In the genomic region with DNA sequence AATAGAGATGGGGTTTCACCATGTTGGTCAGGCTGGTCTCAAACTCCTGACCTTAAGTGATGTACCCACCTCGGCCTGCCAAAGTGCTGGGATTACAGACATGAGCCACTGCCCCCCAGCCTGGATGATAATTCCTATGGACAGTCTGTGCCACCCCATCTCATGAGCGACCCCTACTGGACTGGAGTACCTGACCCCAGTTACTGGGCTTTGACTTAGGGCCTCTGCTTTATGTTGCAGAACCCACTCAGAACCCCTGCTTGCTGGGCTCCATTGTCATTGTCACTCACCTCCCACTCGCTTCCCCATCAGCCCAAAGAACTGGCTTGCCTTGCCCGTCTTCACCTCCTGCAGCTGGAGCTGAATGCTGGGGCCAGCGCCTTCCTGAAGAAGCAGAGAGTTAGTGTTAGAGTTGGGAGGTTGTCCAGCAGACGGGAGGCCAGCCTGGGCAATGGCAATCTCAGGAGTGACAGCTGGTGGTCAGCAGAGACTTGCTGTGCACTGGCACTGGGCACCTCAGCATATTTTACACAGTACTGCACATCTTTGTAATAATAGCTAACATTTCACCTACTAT, we compare ENCODE assay signal across 10 cellular contexts. TPM values are rescaled to one million over a fixed set of nuclear protein-coding genes. Genes with fewer than 3 reads are reported as not detected.
DNase-seq lines count a peak whose midpoint lies in the region; ATAC-seq and TF ChIP-seq lines count a peak whose summit lies in the region.
"Had no signal": no experiment of that assay in that cellular context is flagged by ENCODE, and none has a peak within 500 bp of the region (broad histone marks: within the 10 kb centered on the region; RNA-seq: fewer than 3 reads in every experiment).

No MANE protein-coding gene starts in this region.

- in situ Hi-C loops in SK-MEL-5 (cut with HindIII; ENCODE audit: low pct_unique_long_range_greater_than_20kb, low sequenced_read_pairs): no loop called here

- DNase-seq in AG04449 (ENCODE audit: low read depth, low spot score): no peak
- DNase-seq in GM12865 (ENCODE audit: low read depth): peak; percentile 18
- peak; percentile 68 for DNase-seq in SK-MEL-5 (ENCODE audit: low read depth, low spot score)
- peak; percentile 16 for DNase-seq in fibroblast of mammary gland (ENCODE audit: low read depth)
- no peak for DNase-seq in T1000 (lab: John Stamatoyannopoulos, UW)
- no peak for DNase-seq in DMS114 treated with DMSO at 0.1 percent for 48 hours (lab: John Stamatoyannopoulos, UW; ENCODE audit: unreplicated experiment)
- DNase-seq: kidney had no signal

- POLR2A ChIA-PET in AG04449 (lab: Yijun Ruan, JAX): no interaction called here

- TF ChIP-seq CTCF in AG04449 (IDR thresholded peaks at IDR 0.05; ENCODE audit: insufficient read depth, low read length, missing control alignments) (peak; percentile 13), GM12865 (IDR thresholded peaks at IDR 0.05; ENCODE audit: insufficient read depth, low read depth, low read length, missing control alignments) (peak; percentile 44), fibroblast of mammary gland (conservative IDR thresholded peaks at IDR 0.05; ENCODE audit: control insufficient read depth, insufficient read depth, low read depth, low read length) (peak; percentile 52)

- CTCF ChIA-PET in AG04449 (lab: Yijun Ruan, JAX): interaction anchor here (1.4 to 25.2 kb wide), 2 partner anchors 155 to 286 kb away, joined by 3 to 753 read pairs; a partner anchor contains a TSS

- H3K4me3 ChIP-seq in AG04449 (ENCODE audit: low read depth, low read length) (no peak overlapping the region), GM12865 (ENCODE audit: low read depth, low read length) (no peak overlapping the region), fibroblast of mammary gland (ENCODE audit: control insufficient read depth, low read depth, low read length) (no peak overlapping the region)

- ATAC-seq in HG03520 (IDR thresholded peaks at IDR 0.05; ENCODE audit: unreplicated experiment): no peak
- ATAC-seq in HG03135 (IDR thresholded peaks at IDR 0.05; ENCODE audit: unreplicated experiment): no peak

RNA-seq across cellular contexts. Expression of a gene that starts 4.0 kb away (rescaled TPM):
- total RNA-seq in SK-MEL-5 (2014; rRNA removed; shearing (Covaris generic)): not detected in 2 replicates
- not detected in 2 replicates for polyA plus RNA-seq in SK-MEL-5 (2015; cell fraction: cytosol; rRNA removed)
- not detected in 2 replicates for polyA plus RNA-seq in SK-MEL-5 (2015; cell fraction: nucleus; rRNA removed)
- total RNA-seq: activated naive CD4-positive, alpha-beta T cell treated with anti-CD3 and anti-CD28 coated beads, Interleukin-2, amount 50 U/mL, for 72 hours had no signal

RNA-seq across cellular contexts. Expression of a gene that starts 55.4 kb away (rescaled TPM):
- 33.1 and 34.7 TPM in 2 replicates for total RNA-seq in SK-MEL-5 (2014; rRNA removed; shearing (Covaris generic))
- 25.5 and 28.6 TPM in 2 replicates for polyA plus RNA-seq in SK-MEL-5 (2015; cell fraction: cytosol; rRNA removed)
- polyA plus RNA-seq in SK-MEL-5 (2015; cell fraction: nucleus; rRNA removed): 24.7 and 40.5 TPM in 2 replicates

Comparison
In these comparisons a context has a peak if more than half of its experiments do, and no peak if none do; other contexts are left out.
1. DNase-seq: peak in GM12865 (single experiment), SK-MEL-5 (single experiment) and fibroblast of mammary gland (single experiment); none in AG04449 (single experiment), T1000 (single experiment) and DMS114 treated with DMSO at 0.1 percent for 48 hours (single experiment).
2. Peak in every context shown above with its lines, with median percentiles within 50 percentile points of each other: CTCF ChIP-seq.